Comparison of ENCODE assay signal across 9 cellular contexts in genomic region chr2:26757873-26758789, GRCh38. TPM values are rescaled to one million over a fixed set of nuclear protein-coding genes. Genes with fewer than 3 reads are reported as not detected.
DNase-seq lines count a peak whose midpoint lies in the region; ATAC-seq and TF ChIP-seq lines count a peak whose summit lies in the region.
"Had no signal": no experiment of that assay in that cellular context is flagged by ENCODE, and none has a peak within 500 bp of the region (broad histone marks: within the 10 kb centered on the region; RNA-seq: fewer than 3 reads in every experiment).

No MANE protein-coding gene starts in this region.

- H3K27ac ChIP-seq in HCT116 (ENCODE audit: low read depth, low read length) (peak overlapping the region; percentile 73), heart left ventricle (peak overlapping the region in 9 of 12 donors; percentile 3 to 85 (median 56)), spleen (peak overlapping the region in 6 of 8 donors; percentile 9 to 64 (median 44))
- H3K27ac ChIP-seq: SK-N-MC had no signal

- TF ChIP-seq RAD21 in HCT116 (IDR thresholded peaks at IDR 0.05; ENCODE audit: low read depth) = no peak

- H2AFZ ChIP-seq in HCT116 (ENCODE audit: low read depth, low read length, poor library complexity, severe bottlenecking) = peak overlapping the region; percentile 77

- peaks cover 15% of the 10 kb centered on the region for H3K36me3 Mint-ChIP-seq in Calu3 (ENCODE audit: insufficient read depth, unreplicated experiment)

- no peak for TF ChIP-seq POLR2A in HCT116 (IDR thresholded peaks at IDR 0.05; ENCODE audit: borderline replicate concordance, extremely low read depth, insufficient read depth, insufficient read length)
- peak in 1 of 2 donors; percentile 23 for TF ChIP-seq POLR2A in heart left ventricle (IDR thresholded peaks at IDR 0.05)
- TF ChIP-seq POLR2A in spleen (IDR thresholded peaks at IDR 0.05) = no peak

- no peaks in the 10 kb centered on the region for H3K27me3 ChIP-seq in HCT116 (ENCODE audit: insufficient read depth, low read length)
- H3K27me3 ChIP-seq in heart left ventricle = no peaks in the 10 kb centered on the region
- no peaks in the 10 kb centered on the region for H3K27me3 ChIP-seq in spleen (replicated peaks in 1 of 7)

- ATAC-seq in HCT116 (peak; percentile 87), heart left ventricle (peak in 3 of 4 donors; percentile 61 to 74 (median 63)), HG03521 (IDR thresholded peaks at IDR 0.05; ENCODE audit: unreplicated experiment) (no peak)

- no peaks in the 10 kb centered on the region for H3K36me3 ChIP-seq in HCT116 (ENCODE audit: control insufficient read depth in 1 of 2, insufficient read depth in 2 of 2, low read length in 2 of 2)
- H3K36me3 ChIP-seq in heart left ventricle = no peaks in the 10 kb centered on the region
- H3K36me3 ChIP-seq in spleen = no peaks in the 10 kb centered on the region

- no peaks in the 10 kb centered on the region for H3K9me2 ChIP-seq in HCT116 (ENCODE audit: insufficient read depth)

- no peaks in the 10 kb centered on the region for H3K9me3 ChIP-seq in HCT116 (ENCODE audit: control insufficient read depth in 1 of 2, insufficient read depth in 1 of 2, low read depth in 1 of 2, low read length in 2 of 2)
- H3K9me3 ChIP-seq in heart left ventricle = no peaks in the 10 kb centered on the region
- H3K9me3 ChIP-seq in spleen = no peaks in the 10 kb centered on the region

- TF ChIP-seq CTCF in Calu3 (IDR thresholded peaks at IDR 0.05; ENCODE audit: unreplicated experiment) = no peak
- TF ChIP-seq CTCF in HCT116 (IDR thresholded peaks at IDR 0.05 in 2 of 3, conservative IDR thresholded peaks at IDR 0.05 in 1 of 3; ENCODE audit: borderline replicate concordance in 1 of 3, insufficient read depth in 1 of 3, low read depth in 2 of 3, low read length in 2 of 3) = no peak
- no peak for TF ChIP-seq CTCF in heart left ventricle (IDR thresholded peaks at IDR 0.05)
- TF ChIP-seq CTCF in spleen (IDR thresholded peaks at IDR 0.05 in 8 of 11, conservative IDR thresholded peaks at IDR 0.05 in 3 of 11) = no peak

- H3K4me3 Mint-ChIP-seq in Calu3 (ENCODE audit: low read depth, unreplicated experiment) = peak overlapping the region; percentile 57

- intact Hi-C loops in Calu3 (cut with micrococcal nuclease; ENCODE audit: unreplicated experiment) (no loop called here), HCT116 (cut with micrococcal nuclease) (no loop called here), heart left ventricle (cut with DNase I) (no loop called here), spleen (cut with DNase I; ENCODE audit: low total_unique reads) (no loop called here)

- no peaks in the 10 kb centered on the region for H3K9me3 Mint-ChIP-seq in Calu3 (ENCODE audit: low read depth, unreplicated experiment)

- peak overlapping the region in 1 of 2 experiments; percentile 42; a peak in 2 of 4 replicates for H3K4me3 ChIP-seq in HCT116 (replicated peaks in 1 of 2; ENCODE audit: low read depth in 1 of 2, low read length in 2 of 2)
- no peak overlapping the region for H3K4me3 ChIP-seq in heart left ventricle
- H3K4me3 ChIP-seq in spleen = no peak overlapping the region
- H3K4me3 ChIP-seq: SK-N-MC had no signal

- BruUV-seq in Calu3 (replicated peaks; lab: Mats Ljungman, UMichigan) (TSS peak; percentile 90), HCT116 (replicated peaks; lab: Mats Ljungman, UMichigan) (TSS peak; percentile 100)

- H3K4me2 ChIP-seq in HCT116 (ENCODE audit: low read length) = peak overlapping the region; percentile 78

- peaks cover 33% of the 10 kb centered on the region for H3K4me1 Mint-ChIP-seq in Calu3 (ENCODE audit: low read depth, unreplicated experiment)

- DNase-seq in Calu3 (peak; percentile 87), HCT116 (ENCODE audit: low read depth, low spot score) (peak; percentile 95), UCSD-AML1 (lab: John Stamatoyannopoulos, UW; ENCODE audit: unreplicated experiment) (peak; percentile 25), heart left ventricle (peak in 2 of 5 donors; percentile 49 to 60), spleen (no peak), NCI-H2107 treated with DMSO at 0.1 percent for 48 hours (lab: John Stamatoyannopoulos, UW; ENCODE audit: unreplicated experiment) (no peak), Kasumi-1 (lab: John Stamatoyannopoulos, UW) (no peak)

- H4K20me1 ChIP-seq in HCT116 (ENCODE audit: insufficient read depth) = no peaks in the 10 kb centered on the region

- CTCF ChIA-PET in Calu3 (lab: Charles Lee) (no interaction called here), HCT116 (lab: Charles Lee) (interaction anchor here (1.5 kb wide), 1 partner anchor 13 kb away, joined by 4 read pairs; no protein-coding TSS in a partner anchor)

- POLR2A ChIA-PET in HCT116 (lab: Charles Lee) = interaction anchor here (1.0 kb wide), 1 partner anchor 18 kb away, joined by 3 read pairs; no protein-coding TSS in a partner anchor

- no peaks in the 10 kb centered on the region for H3K27me3 Mint-ChIP-seq in Calu3 (ENCODE audit: unreplicated experiment)

- peak overlapping the region; percentile 100 for H3K27ac Mint-ChIP-seq in Calu3 (ENCODE audit: unreplicated experiment)

- peaks cover 18 to 45% of the 10 kb centered on the region in 2 experiments for H3K4me1 ChIP-seq in HCT116 (ENCODE audit: control insufficient read depth in 1 of 2, insufficient read depth in 2 of 2, low read length in 2 of 2)
- H3K4me1 ChIP-seq in heart left ventricle = peaks cover 0 to 18% (median 11%) of the 10 kb centered on the region in 12 donors
- peaks cover 0 to 27% (median 10%) of the 10 kb centered on the region in 6 donors for H3K4me1 ChIP-seq in spleen

- H3K9ac ChIP-seq in HCT116 (ENCODE audit: low read length) = peak overlapping the region; percentile 64

- WGBS in heart left ventricle, 4 donors = 50 to 55% (median 53%) methylated on average over 6 of the region's 6 CpGs
- WGBS in spleen, 5 donors = 54 to 76% (median 66%) methylated on average over 6 of the region's 6 CpGs

- no peaks in the 10 kb centered on the region for H3K79me2 ChIP-seq in HCT116 (ENCODE audit: insufficient read depth, low read length)

- RAD21 ChIA-PET in HCT116 (lab: Charles Lee; ENCODE audit: low non-redundant PET in 1 of 2, low total read pairs in 2 of 2, uncharacterized antibody in 2 of 2, unreplicated experiment in 2 of 2) = no interaction called here

TF ChIP-seq in HCT116, 20 proteins besides CTCF, POLR2A, EP300 and RAD21 (continues in another document):
- TF ChIP-seq SIN3A (IDR thresholded peaks at IDR 0.05; ENCODE audit: low read depth) (no peak), MAX (IDR thresholded peaks at IDR 0.05) (no peak), ZFX (IDR thresholded peaks at IDR 0.05) (peak; percentile 58), YY1 (IDR thresholded peaks at IDR 0.05; ENCODE audit: extremely low read depth, insufficient replicate concordance, low read depth, low read length) (peak; percentile 65), FOSL1 (IDR thresholded peaks at IDR 0.05; ENCODE audit: low read depth) (no peak), ZNF274 (IDR thresholded peaks at IDR 0.05; ENCODE audit: low read depth, low read length) (no peak), EZH2phosphoT487 (IDR thresholded peaks at IDR 0.05; ENCODE audit: borderline replicate concordance) (no peak), SRF (IDR thresholded peaks at IDR 0.05; ENCODE audit: low read depth) (no peak), ATF3 (IDR thresholded peaks at IDR 0.05) (no peak), CEBPB (IDR thresholded peaks at IDR 0.05; ENCODE audit: low read depth) (no peak), EZH2 (IDR thresholded peaks at IDR 0.05) (no peak), JUND (IDR thresholded peaks at IDR 0.05) (no peak), EGR1 (IDR thresholded peaks at IDR 0.05; ENCODE audit: low read depth) (no peak), CBX3 (IDR thresholded peaks at IDR 0.05; ENCODE audit: low read depth) (no peak), ELF1 (IDR thresholded peaks at IDR 0.05; ENCODE audit: borderline replicate concordance, low read depth) (no peak), SP1 (IDR thresholded peaks at IDR 0.05; ENCODE audit: low read depth) (no peak)

RNA-seq across cellular contexts. Expression of gene SLC35F6, which starts 6.0 kb away (rescaled TPM):
- 36.9 and 43.0 TPM in 2 replicates for total RNA-seq in Calu3 (2022)
- total RNA-seq in HCT116 (2021; ENCODE audit: unreplicated experiment) = 34.5 TPM
- polyA plus RNA-seq in HCT116 (2012) = 25.5 and 30.3 TPM in 2 replicates
- total RNA-seq in heart left ventricle = 10 to 100 TPM; 17.2 to 70.5 (median 27.2) TPM
- 10 to 100 TPM; 14.4 to 28.3 TPM for polyA plus RNA-seq in heart left ventricle
- total RNA-seq in spleen = 10 to 100 TPM; 28.3 to 50.2 (median 40.0) TPM
- polyA plus RNA-seq in spleen = 10 to 100 TPM in 1 of 3 donors, 1 to 10 TPM in 2; 5.3 to 10.9 (median 7.0) TPM

RNA-seq across cellular contexts. Expression of gene CENPA, which starts 27.7 kb away (rescaled TPM):
- total RNA-seq in Calu3 (2022) = 23.4 and 33.2 TPM in 2 replicates
- total RNA-seq in HCT116 (2021; ENCODE audit: unreplicated experiment) = 45.8 TPM
- 39.0 and 50.3 TPM in 2 replicates for polyA plus RNA-seq in HCT116 (2012)
- 10 to 100 TPM in 2 of 9 donors, 1 to 10 TPM in 5, under 1 TPM in 1, not detected in 1; 0.35 to 26.8 (median 4.4) TPM for total RNA-seq in heart left ventricle
- polyA plus RNA-seq in heart left ventricle = 1 to 10 TPM in 1 of 2 donors, under 1 TPM in 1; 0.25 to 2.1 TPM
- total RNA-seq in spleen = 1 to 10 TPM in 6 of 7 donors, not detected in 1; 1.1 to 7.3 (median 4.2) TPM
- 1 to 10 TPM in 2 of 3 donors, under 1 TPM in 1; 0.80 to 5.5 (median 2.5) TPM for polyA plus RNA-seq in spleen

Comparison
In these comparisons a context has a peak if more than half of its experiments do, and no peak if none do; other contexts are left out.
1. DNase-seq: peak in Calu3 (single experiment), HCT116 (single experiment) and UCSD-AML1 (single experiment); none in spleen (single experiment), NCI-H2107 treated with DMSO at 0.1 percent for 48 hours (single experiment) and Kasumi-1 (0 of 2).
2. Peak in every context shown above with its lines, with median percentiles within 50 percentile points of each other: H3K27ac ChIP-seq.